19 cellular contexts compared by ENCODE assay signal in the genomic region with DNA sequence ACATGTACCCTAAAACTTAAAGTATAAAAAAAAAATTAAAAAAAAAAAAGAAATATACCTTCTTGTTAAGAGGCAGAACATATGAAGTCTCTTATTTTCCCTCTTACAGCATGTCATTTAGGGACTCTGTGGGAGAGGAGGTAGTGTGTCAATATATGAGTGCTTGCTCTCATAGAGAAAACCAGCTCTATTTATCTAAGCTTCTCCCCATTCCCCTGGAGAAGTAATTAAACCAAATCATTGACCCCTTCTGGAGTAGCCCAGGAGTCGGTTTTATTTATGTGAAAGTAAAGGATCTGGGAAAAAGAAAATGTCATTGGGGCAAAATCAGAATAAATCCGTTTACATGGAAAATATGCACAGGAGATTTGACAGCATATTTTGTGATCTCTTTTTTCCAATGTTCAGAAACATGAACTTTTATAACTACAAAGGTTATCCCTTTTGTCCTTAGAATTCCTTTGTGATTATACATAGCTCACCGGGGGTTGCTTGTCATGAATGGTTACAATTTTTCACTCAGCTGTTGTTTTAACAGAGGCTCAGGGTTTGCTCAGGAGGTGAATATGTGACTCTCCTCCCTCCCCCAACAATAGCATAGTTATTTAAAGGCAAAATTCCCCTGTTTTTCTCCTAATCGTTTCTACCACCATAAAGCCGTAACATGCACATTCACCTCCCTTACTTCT.
DNase-seq lines count a peak whose midpoint lies in the region; ATAC-seq and TF ChIP-seq lines count a peak whose summit lies in the region.
"Had no signal": no experiment of that assay in that cellular context is flagged by ENCODE, and none has a peak within 500 bp of the region (broad histone marks: within the 10 kb centered on the region; RNA-seq: fewer than 3 reads in every experiment).

No MANE protein-coding gene starts in this region.

- no peak overlapping the region; the same call in 1 of the 2 replicates for H3K56ac ChIP-seq in IMR-90 (ENCODE audit: extremely low read depth, insufficient read depth, low read length)

- H3K36me3 ChIP-seq in IMR-90 (ENCODE audit: control insufficient read depth, insufficient read depth, low read length) (no peaks in the 10 kb centered on the region), MG63 (no peaks in the 10 kb centered on the region), ovary (no peaks in the 10 kb centered on the region)
- H3K36me3 ChIP-seq: left ventricle myocardium inferior, sigmoid colon, vagina had no signal

- no peak for TF ChIP-seq CTCF in IMR-90 (conservative IDR thresholded peaks at IDR 0.05; ENCODE audit: low read depth, low read length)
- no peak for TF ChIP-seq CTCF in astrocyte of the spinal cord (IDR thresholded peaks at IDR 0.05; ENCODE audit: low read depth, low read length)
- TF ChIP-seq CTCF in ovary (IDR thresholded peaks at IDR 0.05) = no peak

- H4K5ac ChIP-seq in IMR-90 (ENCODE audit: low read depth, low read length) = no peak overlapping the region

- H2BK120ac ChIP-seq in IMR-90 (ENCODE audit: low read depth, low read length) = no peak overlapping the region

- ATAC-seq in IMR-90 (ENCODE audit: low read depth) = peak; percentile 40; the same call in 1 of the 2 replicates
- ATAC-seq in GM21786 (IDR thresholded peaks at IDR 0.05; ENCODE audit: unreplicated experiment) = no peak
- ATAC-seq: activated naive CD8-positive, alpha-beta T cell treated with anti-CD3 and anti-CD28 coated beads, Interleukin-2, amount 50 U/mL, for 24 hours; T-helper 17 cell had no signal

- no peaks in the 10 kb centered on the region for H3K4me1 Mint-ChIP-seq in activated naive CD8-positive, alpha-beta T cell treated with anti-CD3 and anti-CD28 coated beads for 36 hours
- H3K4me1 Mint-ChIP-seq: activated naive CD8-positive, alpha-beta T cell treated with anti-CD3 and anti-CD28 coated beads, Interleukin-2, amount 50 U/mL, for 24 hours; IgD-negative memory B cell; T-helper 17 cell had no signal

- H4K8ac ChIP-seq in IMR-90 (ENCODE audit: low read depth in 2 of 2, low read length in 2 of 2) = no peak overlapping the region

- DNase-seq in EH (ENCODE audit: low read depth) (peak; percentile 40), IMR-90 (peak; percentile 32), astrocyte of the spinal cord (ENCODE audit: low read depth, low spot score) (peak; percentile 53), kidney glomerular epithelial cell (lab: John Stamatoyannopoulos, UW) (peak; percentile 55), MG63 (no peak), ovary (no peak)
- no peak for DNase-seq in activated naive CD8-positive, alpha-beta T cell treated with anti-CD3 and anti-CD28 coated beads for 36 hours
- DNase-seq: activated CD4-positive, CD25-positive, alpha-beta regulatory T cell treated with anti-CD3 and anti-CD28 coated beads, Interleukin-2, amount 50 U/mL, for 72 hours; activated naive CD8-positive, alpha-beta T cell treated with anti-CD3 and anti-CD28 coated beads, Interleukin-2, amount 50 U/mL, for 24 hours; DMS79; foreskin melanocyte; left ventricle myocardium inferior; NCI-H1105; SHP77 treated with DMSO at 0.1 percent for 48 hours; sigmoid colon; T-helper 17 cell had no signal

- no peak overlapping the region for H2BK20ac ChIP-seq in IMR-90 (ENCODE audit: low read depth, low read length)

- H3K4me1 ChIP-seq in IMR-90 (ENCODE audit: control insufficient read depth, insufficient read depth, low read length) = peaks cover 5% of the 10 kb centered on the region; the same call in 1 of the 2 replicates
- H3K4me1 ChIP-seq in ovary (ENCODE audit: insufficient read depth) = no peaks in the 10 kb centered on the region
- H3K4me1 ChIP-seq: left ventricle myocardium inferior, sigmoid colon, vagina had no signal

- no peaks in the 10 kb centered on the region for H3K9me3 ChIP-seq in IMR-90 (ENCODE audit: control insufficient read depth, insufficient read depth, low read length)
- H3K9me3 ChIP-seq in MG63 = no peaks in the 10 kb centered on the region
- H3K9me3 ChIP-seq in ovary = no peaks in the 10 kb centered on the region
- H3K9me3 ChIP-seq: sigmoid colon, vagina had no signal

- dilution Hi-C loops in IMR-90 (cut with HindIII; ENCODE audit: low sequenced_read_pairs, unreplicated experiment) = no loop called here

- no peak overlapping the region for H3K4me3 ChIP-seq in IMR-90 (ENCODE audit: insufficient read depth, low read depth, low read length)
- no peak overlapping the region for H3K4me3 ChIP-seq in astrocyte of the spinal cord (ENCODE audit: low read depth, low read length)
- H3K4me3 ChIP-seq in MG63 = no peak overlapping the region
- H3K4me3 ChIP-seq in ovary = no peak overlapping the region
- H3K4me3 ChIP-seq: left ventricle myocardium inferior, sigmoid colon, vagina had no signal

- no peak overlapping the region for H3K4ac ChIP-seq in IMR-90 (ENCODE audit: low read depth, low read length)

- H3K9me3 Mint-ChIP-seq in activated naive CD8-positive, alpha-beta T cell treated with anti-CD3 and anti-CD28 coated beads for 36 hours = peaks cover 2% of the 10 kb centered on the region
- H3K9me3 Mint-ChIP-seq: activated naive CD8-positive, alpha-beta T cell treated with anti-CD3 and anti-CD28 coated beads, Interleukin-2, amount 50 U/mL, for 24 hours; IgD-negative memory B cell had no signal

- H3K23ac ChIP-seq in IMR-90 (ENCODE audit: low read depth, low read length) = no peak overlapping the region

- H3K27ac Mint-ChIP-seq in activated naive CD8-positive, alpha-beta T cell treated with anti-CD3 and anti-CD28 coated beads for 36 hours = no peak overlapping the region
- H3K27ac Mint-ChIP-seq: activated naive CD8-positive, alpha-beta T cell treated with anti-CD3 and anti-CD28 coated beads, Interleukin-2, amount 50 U/mL, for 24 hours; IgD-negative memory B cell; T-helper 17 cell had no signal

- no peak overlapping the region for H2BK5ac ChIP-seq in IMR-90 (ENCODE audit: low read depth, low read length, poor library complexity, severe bottlenecking)

- no CpG with 5 or more reads among the region's 5 CpGs for WGBS in IMR-90 (ENCODE audit: extremely low coverage in 2 of 2, insufficient read length in 1 of 2), 2 experiments
- WGBS in ovary, 3 donors = 46 to 51% (median 49%) methylated on average over 5 of the region's 5 CpGs

- H3K14ac ChIP-seq in IMR-90 (replicated peaks; ENCODE audit: low read depth, low read length) = 0 out of 2 replicates have a peak overlapping the region, but pooled peaks have one; percentile 24

- CTCF ChIA-PET in IMR-90 (lab: Yijun Ruan, JAX) = interaction anchor here (1.7 kb wide), 1 partner anchor 8 kb away, joined by 5 read pairs; no protein-coding TSS in a partner anchor

- intact Hi-C loops in IMR-90 (cut with micrococcal nuclease) = no loop called here
- intact Hi-C loops in ovary (cut with DNase I) = no loop called here

- in situ Hi-C loops in IMR-90 (cut with MboI; ENCODE audit: low sequenced_read_pairs) (no loop called here), astrocyte of the spinal cord (cut with HindIII; ENCODE audit: low sequenced_read_pairs) (no loop called here)

- no peak overlapping the region for H3K4me3 Mint-ChIP-seq in activated naive CD8-positive, alpha-beta T cell treated with anti-CD3 and anti-CD28 coated beads for 36 hours
- H3K4me3 Mint-ChIP-seq: activated naive CD8-positive, alpha-beta T cell treated with anti-CD3 and anti-CD28 coated beads, Interleukin-2, amount 50 U/mL, for 24 hours; IgD-negative memory B cell; T-helper 17 cell had no signal

- no peaks in the 10 kb centered on the region for H3K9me1 ChIP-seq in IMR-90 (ENCODE audit: insufficient read depth, low read length)

- no peak overlapping the region for H3K18ac ChIP-seq in IMR-90 (ENCODE audit: low read depth, low read length)

- TF ChIP-seq EP300 in ovary (IDR thresholded peaks at IDR 0.05) = no peak

- no peak overlapping the region for H2AK5ac ChIP-seq in IMR-90 (ENCODE audit: low read depth, low read length)

- H3K27me3 Mint-ChIP-seq in activated naive CD8-positive, alpha-beta T cell treated with anti-CD3 and anti-CD28 coated beads for 36 hours = peaks cover 6% of the 10 kb centered on the region
- H3K27me3 Mint-ChIP-seq: IgD-negative memory B cell had no signal

- POLR2A ChIA-PET in IMR-90 (lab: Charles Lee; ENCODE audit: unreplicated experiment) = no interaction called here

- no peak overlapping the region for H2BK15ac ChIP-seq in IMR-90 (ENCODE audit: low read depth, low read length)

- no peak for TF ChIP-seq POLR2A in IMR-90 (IDR thresholded peaks at IDR 0.05; ENCODE audit: low read depth, low read length)
- TF ChIP-seq POLR2A in ovary (IDR thresholded peaks at IDR 0.05) = no peak

- H4K20me1 ChIP-seq in IMR-90 (ENCODE audit: insufficient read depth, low read length) = no peaks in the 10 kb centered on the region

- BruUV-seq in IMR-90 (replicated peaks; lab: Mats Ljungman, UMichigan) = no TSS peak

- no peak overlapping the region; the same call in 1 of the 2 replicates for H3K4me2 ChIP-seq in IMR-90 (ENCODE audit: low read depth, low read length)

- no peak overlapping the region for H2AK9ac ChIP-seq in IMR-90 (replicated peaks; ENCODE audit: low read depth, low read length, poor library complexity)

- H3K27me3 ChIP-seq in IMR-90 (ENCODE audit: control insufficient read depth, insufficient read depth, low read length) (no peaks in the 10 kb centered on the region), MG63 (no peaks in the 10 kb centered on the region), ovary (no peaks in the 10 kb centered on the region)
- H3K27me3 ChIP-seq: sigmoid colon, vagina had no signal

- no peaks in the 10 kb centered on the region for H3K79me1 ChIP-seq in IMR-90 (ENCODE audit: low read depth in 1 of 2, low read length in 2 of 2)

- no peak for TF ChIP-seq RAD21 in IMR-90 (IDR thresholded peaks at IDR 0.05; ENCODE audit: low read length)

- H4K91ac ChIP-seq in IMR-90 (ENCODE audit: insufficient read depth, low read depth, low read length) = no peak overlapping the region

- no peak overlapping the region for H3K9ac ChIP-seq in IMR-90 (ENCODE audit: low read depth, low read length)

- H3K27ac ChIP-seq in IMR-90 (ENCODE audit: insufficient read depth, low read length) = no peak overlapping the region
- H3K27ac ChIP-seq in ovary = no peak overlapping the region
- H3K27ac ChIP-seq: left ventricle myocardium inferior, sigmoid colon, vagina had no signal

- no peaks in the 10 kb centered on the region for H3K36me3 Mint-ChIP-seq in activated naive CD8-positive, alpha-beta T cell treated with anti-CD3 and anti-CD28 coated beads for 36 hours
- H3K36me3 Mint-ChIP-seq: IgD-negative memory B cell had no signal

- no peak overlapping the region for H2AFZ ChIP-seq in IMR-90 (replicated peaks; ENCODE audit: low read length, poor library complexity)

TF ChIP-seq in IMR-90, 13 proteins besides CTCF, POLR2A, EP300 and RAD21 (continues in another document):
- no peak for TF ChIP-seq CEBPB (IDR thresholded peaks at IDR 0.05; ENCODE audit: low read depth, low read length)
- no peak for TF ChIP-seq RFX5 (IDR thresholded peaks at IDR 0.05; ENCODE audit: low read depth, low read length)
- TF ChIP-seq RCOR1 (IDR thresholded peaks at IDR 0.05; ENCODE audit: insufficient replicate concordance, low read length) = no peak
- TF ChIP-seq NFE2L2 (IDR thresholded peaks at IDR 0.05; ENCODE audit: low read depth, low read length) = no peak

Comparison
In these comparisons a context has a peak if more than half of its experiments do, and no peak if none do; other contexts are left out.
1. DNase-seq: peak in EH (single experiment), IMR-90 (single experiment), astrocyte of the spinal cord (single experiment) and kidney glomerular epithelial cell (single experiment); none in MG63 (single experiment), activated naive CD8-positive, alpha-beta T cell treated with anti-CD3 and anti-CD28 coated beads for 36 hours (single experiment) and ovary (0 of 5).